Comparison of ENCODE assay signal across 8 cellular contexts in the genomic region with DNA sequence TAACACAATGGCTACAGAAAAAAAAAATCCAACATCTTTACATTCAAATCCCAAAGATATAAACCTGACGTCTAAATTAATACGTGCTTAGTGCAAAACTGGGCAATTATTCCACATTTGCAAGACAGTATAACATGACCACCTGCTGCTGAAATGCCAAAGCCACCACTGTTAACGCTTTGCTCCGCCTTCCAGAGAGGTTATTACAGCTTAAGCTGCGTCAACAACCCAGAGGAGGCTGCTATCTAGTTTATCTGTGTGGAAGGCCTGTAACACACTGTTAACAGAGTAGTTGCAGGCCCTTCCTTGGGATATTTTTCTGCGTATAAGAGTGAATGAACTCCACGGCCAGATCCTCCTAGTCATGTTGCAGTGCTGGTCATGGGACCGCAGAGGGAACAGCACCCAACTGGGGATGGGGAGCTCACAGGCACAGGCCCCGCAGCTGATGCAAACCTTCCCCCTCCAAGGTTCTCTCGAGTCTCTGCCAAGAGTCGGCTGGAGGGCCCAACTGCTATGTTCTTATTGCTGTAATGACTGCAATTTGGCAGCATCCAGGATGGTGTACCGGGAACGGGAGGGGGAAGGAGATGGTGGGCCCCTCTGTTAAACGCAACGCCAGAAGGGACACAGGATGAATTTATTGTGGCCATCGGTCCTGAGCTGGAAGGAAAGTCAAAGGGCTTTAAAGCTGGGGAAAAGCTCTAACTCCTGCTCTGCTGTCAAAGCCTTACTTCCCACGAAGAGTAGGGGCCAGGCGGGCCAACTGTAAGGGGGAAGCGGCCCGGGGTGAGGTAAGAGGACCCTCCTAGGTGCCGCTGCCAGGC. TPM values are rescaled to one million over a fixed set of nuclear protein-coding genes. Genes with fewer than 3 reads are reported as not detected.
DNase-seq lines count a peak whose midpoint lies in the region; ATAC-seq and TF ChIP-seq lines count a peak whose summit lies in the region.

No MANE protein-coding gene starts in this region.

- no peaks in the 10 kb centered on the region for H3K9me3 ChIP-seq in naive thymus-derived CD4-positive, alpha-beta T cell (ENCODE audit: control insufficient read depth in 2 of 3, low read length in 3 of 3)
- no peaks in the 10 kb centered on the region for H3K9me3 ChIP-seq in upper lobe of left lung

- H3K27ac Mint-ChIP-seq in activated T-cell treated with anti-CD3 and anti-CD28 coated beads, Interleukin-2, amount 50 U/mL, for 24 hours, result peak overlapping the region; percentile 97
- H3K27ac Mint-ChIP-seq in naive thymus-derived CD4-positive, alpha-beta T cell, result peak overlapping the region; percentile 97 to 100 (median 98)

- DNase-seq in NCI-H774 (lab: John Stamatoyannopoulos, UW) (peak; percentile 85), fibroblast of gingiva (ENCODE audit: low read depth) (peak; percentile 54), upper lobe of left lung (peak; percentile 2 to 75)
- peak; percentile 80 for DNase-seq in activated T-cell treated with anti-CD3 and anti-CD28 coated beads, Interleukin-2, amount 50 U/mL, for 24 hours
- DNase-seq in naive thymus-derived CD4-positive, alpha-beta T cell, result peak; percentile 29 to 66 (median 57)

- H3K36me3 Mint-ChIP-seq in activated T-cell treated with anti-CD3 and anti-CD28 coated beads, Interleukin-2, amount 50 U/mL, for 24 hours (ENCODE audit: low read depth), result peaks cover 37% of the 10 kb centered on the region
- peaks cover 0 to 13% (median 5%) of the 10 kb centered on the region in 5 donors for H3K36me3 Mint-ChIP-seq in naive thymus-derived CD4-positive, alpha-beta T cell

- 16 to 18% methylated on average over 15 to 20 of the region's 21 CpGs for WGBS in upper lobe of left lung, 2 donors

- no peaks in the 10 kb centered on the region for H3K9me3 Mint-ChIP-seq in activated T-cell treated with anti-CD3 and anti-CD28 coated beads, Interleukin-2, amount 50 U/mL, for 24 hours
- H3K9me3 Mint-ChIP-seq in naive thymus-derived CD4-positive, alpha-beta T cell, result no peaks in the 10 kb centered on the region

- intact Hi-C loops in naive thymus-derived CD4-positive, alpha-beta T cell (cut with micrococcal nuclease), result loop anchor here (1.0 to 2.0 kb wide), 8 partner anchors 8 to 1727 kb away; partner anchors contain the start of genes CENPW (in 2 of the 2), TRMT11 (in 2 of the 2), HEY2 (in 1 of the 2) and HINT3 (in 1 of the 2)

- CTCF ChIA-PET in naive thymus-derived CD4-positive, alpha-beta T cell (lab: Charles Lee), result interaction anchor here (0.6 to 3.9 kb wide), 10 partner anchors 9 to 478 kb away, joined by 3 to 60 read pairs (median 5); partner anchors contain the start of gene HINT3

- H3K4me3 Mint-ChIP-seq in activated T-cell treated with anti-CD3 and anti-CD28 coated beads, Interleukin-2, amount 50 U/mL, for 24 hours, result peak overlapping the region; percentile 83
- peak overlapping the region; percentile 86 to 97 (median 92) for H3K4me3 Mint-ChIP-seq in naive thymus-derived CD4-positive, alpha-beta T cell

- TF ChIP-seq CTCF in C4-2B (conservative IDR thresholded peaks at IDR 0.05) (no peak), upper lobe of left lung (IDR thresholded peaks at IDR 0.05) (no peak)

- ATAC-seq in GM19395 (IDR thresholded peaks at IDR 0.05; ENCODE audit: unreplicated experiment) (peak; percentile 35), HG03521 (IDR thresholded peaks at IDR 0.05; ENCODE audit: unreplicated experiment) (peak; percentile 12), upper lobe of left lung (ENCODE audit: low FRiP score in 2 of 2) (peak; percentile 10 to 50)
- ATAC-seq in naive thymus-derived CD4-positive, alpha-beta T cell, result peak; percentile 32

- no peaks in the 10 kb centered on the region for H3K27me3 Mint-ChIP-seq in activated T-cell treated with anti-CD3 and anti-CD28 coated beads, Interleukin-2, amount 50 U/mL, for 24 hours
- H3K27me3 Mint-ChIP-seq in naive thymus-derived CD4-positive, alpha-beta T cell, result no peaks in the 10 kb centered on the region

- peaks cover 28 to 37% of the 10 kb centered on the region in 2 donors for H3K4me1 ChIP-seq in naive thymus-derived CD4-positive, alpha-beta T cell (ENCODE audit: control insufficient read depth in 2 of 2, insufficient read depth in 2 of 2, low read length in 2 of 2)
- H3K4me1 ChIP-seq in upper lobe of left lung, result peaks cover 19 to 38% (median 32%) of the 10 kb centered on the region in 4 donors

- H3K4me3 ChIP-seq in naive thymus-derived CD4-positive, alpha-beta T cell (ENCODE audit: low read length), result peak overlapping the region; percentile 80
- peak overlapping the region; percentile 70 to 96 (median 86) for H3K4me3 ChIP-seq in upper lobe of left lung

- H3K27ac ChIP-seq in C4-2B (peak overlapping the region; percentile 85), upper lobe of left lung (peak overlapping the region; percentile 95 to 99 (median 96))
- peak overlapping the region; percentile 96 for H3K27ac ChIP-seq in naive thymus-derived CD4-positive, alpha-beta T cell (ENCODE audit: low read depth, low read length)

- no peak for TF ChIP-seq POLR2A in upper lobe of left lung (IDR thresholded peaks at IDR 0.05)

- H3K36me3 ChIP-seq in naive thymus-derived CD4-positive, alpha-beta T cell (ENCODE audit: control insufficient read depth in 2 of 3, insufficient read depth in 3 of 3, low read length in 3 of 3), result no peaks in the 10 kb centered on the region
- no peaks in the 10 kb centered on the region for H3K36me3 ChIP-seq in upper lobe of left lung

- H3K27me3 ChIP-seq in naive thymus-derived CD4-positive, alpha-beta T cell (ENCODE audit: control insufficient read depth in 2 of 2, insufficient read depth in 2 of 2, low read length in 2 of 2), result no peaks in the 10 kb centered on the region
- no peaks in the 10 kb centered on the region for H3K27me3 ChIP-seq in upper lobe of left lung

- H3K4me1 Mint-ChIP-seq in activated T-cell treated with anti-CD3 and anti-CD28 coated beads, Interleukin-2, amount 50 U/mL, for 24 hours (ENCODE audit: low read depth), result peaks cover 57% of the 10 kb centered on the region
- H3K4me1 Mint-ChIP-seq in naive thymus-derived CD4-positive, alpha-beta T cell, result peaks cover 27 to 56% (median 49%) of the 10 kb centered on the region in 7 donors

- no peak for TF ChIP-seq EP300 in upper lobe of left lung (IDR thresholded peaks at IDR 0.05)

- POLR2A ChIA-PET in naive thymus-derived CD4-positive, alpha-beta T cell (lab: Charles Lee), result interaction anchor here (0.6 to 5.5 kb wide), 41 partner anchors 9 to 1477 kb away, joined by 3 to 356 read pairs (median 5); partner anchors contain the start of genes HDDC2, HEY2, HINT3 and RNF146

RNA-seq across cellular contexts. Expression of gene NCOA7, which starts 1.0 kb away (rescaled TPM):
- 10 to 100 TPM; 30.6 to 55.6 (median 38.0) TPM for total RNA-seq in naive thymus-derived CD4-positive, alpha-beta T cell
- 10 to 100 TPM; 12.8 to 23.4 TPM for polyA plus RNA-seq in naive thymus-derived CD4-positive, alpha-beta T cell
- 10 to 100 TPM; 33.5 to 75.6 (median 48.9) TPM for total RNA-seq in upper lobe of left lung

RNA-seq across cellular contexts. Expression of gene HEY2, which starts 40.4 kb away (rescaled TPM):
- total RNA-seq in naive thymus-derived CD4-positive, alpha-beta T cell, result under 1 TPM in 3 of 5 experiments, not detected in 2; 0.34 to 0.46 (median 0.46) TPM
- under 1 TPM; 0.14 to 0.44 TPM for polyA plus RNA-seq in naive thymus-derived CD4-positive, alpha-beta T cell
- 1 to 10 TPM; 1.3 to 3.3 (median 1.8) TPM for total RNA-seq in upper lobe of left lung

Comparison
In these comparisons a context has a peak if more than half of its experiments do, and no peak if none do; other contexts are left out.
1. Peak in every context shown above with its lines: DNase-seq, ATAC-seq, H3K4me3 ChIP-seq and H3K27ac ChIP-seq.